ENCODE assay signal across 8 cellular contexts in the genomic region with DNA sequence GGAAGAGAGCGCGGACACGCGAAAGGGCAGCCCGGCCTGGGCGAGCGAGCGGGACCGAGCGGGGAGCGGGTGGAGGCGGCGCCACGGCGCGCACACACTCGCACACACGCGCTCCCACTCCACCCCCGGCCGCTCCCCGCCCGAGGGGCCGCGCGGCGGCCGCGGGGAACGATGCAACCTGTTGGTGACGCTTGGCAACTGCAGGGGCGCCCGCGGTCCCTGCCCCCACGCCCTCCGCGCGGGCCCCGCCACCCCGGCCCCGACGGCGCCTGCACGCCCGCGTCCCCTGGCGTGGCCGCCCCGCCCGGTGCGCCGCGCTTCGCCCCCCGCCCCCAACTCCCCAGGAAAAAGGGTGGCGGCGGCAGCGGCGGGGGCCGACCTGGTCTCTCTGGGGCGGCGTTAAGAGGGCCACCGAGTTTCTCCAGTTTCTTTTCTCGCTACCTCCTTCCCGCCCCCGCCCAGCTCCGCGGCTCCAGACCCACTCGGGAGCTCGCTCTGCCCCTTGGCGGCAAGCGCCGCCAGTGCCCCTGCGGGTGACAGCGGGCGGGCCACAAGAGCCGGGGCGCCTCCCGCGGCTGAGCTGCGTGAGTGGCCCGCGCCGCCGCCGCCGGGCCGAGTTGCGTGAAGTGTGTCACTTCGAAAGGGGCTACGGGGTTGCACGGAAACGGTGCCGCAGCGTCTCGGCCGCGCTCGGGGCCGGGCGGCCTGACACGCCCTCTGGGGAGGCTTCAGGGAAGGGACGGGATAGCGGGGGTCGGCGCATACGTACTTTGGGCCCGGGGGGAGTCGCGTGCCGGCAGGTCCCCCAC. TPM values are rescaled to one million over a fixed set of nuclear protein-coding genes. Genes with fewer than 3 reads are reported as not detected.
DNase-seq lines count a peak whose midpoint lies in the region; ATAC-seq and TF ChIP-seq lines count a peak whose summit lies in the region.

A gene (minus strand): TSS at position 80 of the 809 bp plus-strand sequence. CDS start 2,847 bp downstream, outside the sequence.

- TF ChIP-seq EP300 in transverse colon (IDR thresholded peaks at IDR 0.05; ENCODE audit: low read depth): no peak

- H3K79me2 ChIP-seq in Karpas-422 (ENCODE audit: low read length) (peaks cover 69% of the 10 kb centered on the region), SU-DHL-6 (ENCODE audit: insufficient read depth, low read length) (peaks cover 52% of the 10 kb centered on the region)

- H3K4me1 ChIP-seq in Karpas-422 (ENCODE audit: low read length): peaks cover 45% of the 10 kb centered on the region
- H3K4me1 ChIP-seq in transverse colon: peaks cover 0 to 33% (median 12%) of the 10 kb centered on the region in 4 donors

- H3K4me3 Mint-ChIP-seq in activated naive CD8-positive, alpha-beta T cell treated with anti-CD3 and anti-CD28 coated beads, Interleukin-2, amount 10 ng/mL, durations not matched to agents 7 days and 5 days: peak within 1 kb of the TSS; percentile 87

- peaks cover 2% of the 10 kb centered on the region for H3K9me3 Mint-ChIP-seq in activated naive CD8-positive, alpha-beta T cell treated with anti-CD3 and anti-CD28 coated beads, Interleukin-2, amount 10 ng/mL, durations not matched to agents 7 days and 5 days

- peak; percentile 56 for TF ChIP-seq POLR2A in transverse colon (IDR thresholded peaks at IDR 0.05)

- H2AFZ ChIP-seq in Karpas-422 (ENCODE audit: low read length) (no peak within 1 kb of the TSS), SU-DHL-6 (ENCODE audit: low read depth, low read length, severe bottlenecking) (peak within 1 kb of the TSS; percentile 61)

- H3K27ac ChIP-seq in Karpas-422 (ENCODE audit: low read length) (peak within 1 kb of the TSS; percentile 98), SU-DHL-6 (ENCODE audit: low read depth, low read length) (peak within 1 kb of the TSS; percentile 97), transverse colon (peak within 1 kb of the TSS; percentile 96 to 99 (median 98))

- H3K4me3 ChIP-seq in Karpas-422 (ENCODE audit: low read length) (peak within 1 kb of the TSS; percentile 78), SU-DHL-6 (ENCODE audit: insufficient read depth, low read length, poor library complexity, severe bottlenecking) (peak within 1 kb of the TSS; percentile 74), transverse colon (peak within 1 kb of the TSS; percentile 64 to 90 (median 86))

- ATAC-seq in GM21737 (IDR thresholded peaks at IDR 0.05; ENCODE audit: unreplicated experiment) (peak; percentile 51), Right ventricle myocardium superior (ENCODE audit: poor library complexity) (peak; percentile 82)
- ATAC-seq in activated naive CD8-positive, alpha-beta T cell treated with anti-CD3 and anti-CD28 coated beads, Interleukin-2, amount 10 ng/mL, durations not matched to agents 7 days and 5 days (ENCODE audit: low read depth): peak; percentile 68

- peaks cover 42% of the 10 kb centered on the region for H3F3A ChIP-seq in SU-DHL-6 (ENCODE audit: insufficient read depth)

- no peaks in the 10 kb centered on the region for H3K27me3 Mint-ChIP-seq in activated naive CD8-positive, alpha-beta T cell treated with anti-CD3 and anti-CD28 coated beads, Interleukin-2, amount 10 ng/mL, durations not matched to agents 7 days and 5 days

- no peak for TF ChIP-seq CTCF in SU-DHL-6 (IDR thresholded peaks at IDR 0.05; ENCODE audit: insufficient read depth, low read length, poor library complexity, severe bottlenecking)
- peak in 4 of 5 experiments; percentile 39 to 61 (median 52) for TF ChIP-seq CTCF in transverse colon (IDR thresholded peaks at IDR 0.05)

- in situ Hi-C loops in transverse colon (cut with MboI; ENCODE audit: low pct_ligation_motif_present in 1 of 4, low pct_unique_long_range_greater_than_20kb in 1 of 4, low sequenced_read_pairs in 3 of 4): loop anchor here in 2 of 4 donors (10.0 to 25.0 kb wide), 3 partner anchors 392 to 758 kb away; a partner anchor contains a TSS

- H3K9me3 ChIP-seq in Karpas-422 (ENCODE audit: low read length) (no peaks in the 10 kb centered on the region), SU-DHL-6 (ENCODE audit: insufficient read depth, low read length) (no peaks in the 10 kb centered on the region), transverse colon (no peaks in the 10 kb centered on the region)

- H3K36me3 Mint-ChIP-seq in activated naive CD8-positive, alpha-beta T cell treated with anti-CD3 and anti-CD28 coated beads, Interleukin-2, amount 10 ng/mL, durations not matched to agents 7 days and 5 days: peaks cover 25% of the 10 kb centered on the region

- WGBS in transverse colon (ENCODE audit: low coverage in 1 of 2), 2 donors: 0% methylated on average over 47 of the region's 111 CpGs; no CpG with 5 or more reads in 1 of the 2 donors

- H3K4me1 Mint-ChIP-seq in activated naive CD8-positive, alpha-beta T cell treated with anti-CD3 and anti-CD28 coated beads, Interleukin-2, amount 10 ng/mL, durations not matched to agents 7 days and 5 days: peaks cover 46% of the 10 kb centered on the region

- peaks cover 19% of the 10 kb centered on the region for H3K36me3 ChIP-seq in Karpas-422 (ENCODE audit: insufficient read depth, low read length)
- H3K36me3 ChIP-seq in SU-DHL-6 (ENCODE audit: low read length): 0 out of 2 replicates have a peak, but pooled peaks cover 10% of the 10 kb centered on the region
- H3K36me3 ChIP-seq in transverse colon: no peaks in the 10 kb centered on the region

- intact Hi-C loops in Right ventricle myocardium superior (cut with DNase I) (loop anchor here (5.0 to 10.0 kb wide), 3 partner anchors 399 to 477 kb away; no protein-coding TSS in a partner anchor), transverse colon (cut with DNase I; ENCODE audit: low total_unique reads) (loop anchor here (5.0 kb wide), 1 partner anchor 382 kb away; no protein-coding TSS in a partner anchor)

- H3K9ac ChIP-seq in Karpas-422 (ENCODE audit: low read length) (peak within 1 kb of the TSS; percentile 92), SU-DHL-6 (ENCODE audit: low read length) (peak within 1 kb of the TSS; percentile 88)

- peak; percentile 91 for DNase-seq in GDM1 (lab: John Stamatoyannopoulos, UW)
- peak; percentile 95 for DNase-seq in Karpas-422
- DNase-seq in activated naive CD8-positive, alpha-beta T cell treated with anti-CD3 and anti-CD28 coated beads, Interleukin-2, amount 10 ng/mL, durations not matched to agents 7 days and 5 days: peak; percentile 92
- DNase-seq in Right ventricle myocardium superior: peak; percentile 93
- DNase-seq in pons (ENCODE audit: low spot score): peak; percentile 88
- peak; percentile 88 for DNase-seq in transverse colon

- POLR2A ChIA-PET in activated naive CD8-positive, alpha-beta T cell treated with anti-CD3 and anti-CD28 coated beads, Interleukin-2, amount 10 ng/mL, durations not matched to agents 7 days and 5 days (lab: Charles Lee): interaction anchor here (0.7 to 3.0 kb wide), 35 partner anchors 8 to 790 kb away, joined by 3 to 80 read pairs (median 4); a partner anchor contains a TSS

- H3K4me2 ChIP-seq in Karpas-422 (ENCODE audit: low read depth, low read length, poor library complexity, severe bottlenecking) (peak within 1 kb of the TSS; percentile 96), SU-DHL-6 (ENCODE audit: low read depth, low read length, poor library complexity, severe bottlenecking) (peak within 1 kb of the TSS; percentile 93)

- H3K27ac Mint-ChIP-seq in activated naive CD8-positive, alpha-beta T cell treated with anti-CD3 and anti-CD28 coated beads, Interleukin-2, amount 10 ng/mL, durations not matched to agents 7 days and 5 days: peak within 1 kb of the TSS; percentile 96

- H3K9me2 ChIP-seq in Karpas-422 (replicated peaks; ENCODE audit: insufficient read depth, low read length) (no peaks in the 10 kb centered on the region), SU-DHL-6 (replicated peaks; ENCODE audit: insufficient read depth, low read length) (no peaks in the 10 kb centered on the region)

- no peaks in the 10 kb centered on the region for H3K27me3 ChIP-seq in Karpas-422 (ENCODE audit: low read length)
- H3K27me3 ChIP-seq in SU-DHL-6 (ENCODE audit: low read length): no peaks in the 10 kb centered on the region
- peaks cover 3% of the 10 kb centered on the region for H3K27me3 ChIP-seq in transverse colon

- H4K20me1 ChIP-seq in Karpas-422 (ENCODE audit: insufficient read depth, low read depth, low read length): no peaks in the 10 kb centered on the region; the same call in 1 of the 2 replicates
- H4K20me1 ChIP-seq in SU-DHL-6 (ENCODE audit: low read depth, low read length): peaks cover 7% of the 10 kb centered on the region; the same call in 1 of the 2 replicates

RNA-seq across cellular contexts. Expression of the gene that starts here (rescaled TPM):
- 189 and 364 TPM in 2 replicates for total RNA-seq in Karpas-422 (2014; rRNA removed; shearing (Covaris generic); ENCODE audit: low replicate concordance)
- total RNA-seq in activated naive CD8-positive, alpha-beta T cell treated with anti-CD3 and anti-CD28 coated beads, Interleukin-2, amount 10 ng/mL, durations not matched to agents 7 days and 5 days: 100 to 1,000 TPM in 1 of 2 experiments, 10 to 100 TPM in 1; 95.5 to 102 TPM
- total RNA-seq in Right ventricle myocardium superior (48.9 TPM), transverse colon (10 to 100 TPM in 3 of 4 donors, 1 to 10 TPM in 1; 8.4 to 37.7 (median 30.3) TPM)

Comparison
In these comparisons a context has a peak if more than half of its experiments do, and no peak if none do; other contexts are left out.
1. Peak in every context shown above with its lines: DNase-seq, ATAC-seq, H3K4me3 ChIP-seq and H3K27ac ChIP-seq.